12 cellular contexts compared by ENCODE assay signal in genomic region chr7:132805766-132806165, GRCh38.
DNase-seq lines count a peak whose midpoint lies in the region; ATAC-seq and TF ChIP-seq lines count a peak whose summit lies in the region.
"Had no signal": no experiment of that assay in that cellular context is flagged by ENCODE, and none has a peak within 500 bp of the region (broad histone marks: within the 10 kb centered on the region; RNA-seq: fewer than 3 reads in every experiment).

No MANE protein-coding gene starts in this region.

- TF ChIP-seq CTCF in mucosa of descending colon (IDR thresholded peaks at IDR 0.05), result no peak

- no peaks in the 10 kb centered on the region for H3K9me3 ChIP-seq in mucosa of descending colon

- ATAC-seq in HG03565 (IDR thresholded peaks at IDR 0.05; ENCODE audit: unreplicated experiment) (no peak), mucosa of descending colon (no peak)
- ATAC-seq: GM12878, HCT116 had no signal

- H3K4me3 ChIP-seq in mucosa of descending colon, result no peak overlapping the region
- H3K4me3 ChIP-seq: GM12878 had no signal

- H3K36me3 ChIP-seq in mucosa of descending colon (ENCODE audit: low read depth), result no peaks in the 10 kb centered on the region

- peak; percentile 42 for DNase-seq in NK-92 treated with Interleukin-12 subunit alpha and Interleukin-12 subunit beta, amount 100 ng/mL, for 24 hours (lab: John Stamatoyannopoulos, UW)
- no peak for DNase-seq in NK-92 (lab: John Stamatoyannopoulos, UW; ENCODE audit: unreplicated experiment)
- DNase-seq in MV-4-11 (lab: John Stamatoyannopoulos, UW), result peak; percentile 3
- peak; percentile 10 for DNase-seq in dermis blood vessel endothelial cell
- no peak for DNase-seq in activated CD8-positive, alpha-beta memory T cell treated with anti-CD3 and anti-CD28 coated beads for 24 hours
- no peak for DNase-seq in OCI-M1 (lab: John Stamatoyannopoulos, UW)
- no peak for DNase-seq in mucosa of descending colon
- DNase-seq: CD4-positive, CD25-positive, alpha-beta regulatory T cell; DMS53 had no signal

- intact Hi-C loops in mucosa of descending colon (cut with DNase I, micrococcal nuclease), result no loop called here

- H3K4me1 ChIP-seq in mucosa of descending colon (ENCODE audit: low read depth), result no peaks in the 10 kb centered on the region

Comparison
In these comparisons a context has a peak if more than half of its experiments do, and no peak if none do; other contexts are left out.
1. DNase-seq: peak in NK-92 treated with Interleukin-12 subunit alpha and Interleukin-12 subunit beta, amount 100 ng/mL, for 24 hours (single experiment), MV-4-11 (single experiment) and dermis blood vessel endothelial cell (single experiment); none in NK-92 (single experiment), activated CD8-positive, alpha-beta memory T cell treated with anti-CD3 and anti-CD28 coated beads for 24 hours (single experiment), OCI-M1 (single experiment) and mucosa of descending colon (0 of 3).